17 cellular contexts compared by ENCODE assay signal in genomic region chr9:13295556-13295955, GRCh38. TPM values are rescaled to one million over a fixed set of nuclear protein-coding genes. Genes with fewer than 3 reads are reported as not detected.
"Had no signal": no experiment of that assay in that cellular context is flagged by ENCODE, and none has a peak within 500 bp of the region (broad histone marks: within the 10 kb centered on the region; RNA-seq: fewer than 3 reads in every experiment).

No MANE protein-coding gene starts in this region.

- H3K27ac Mint-ChIP-seq: activated naive CD8-positive, alpha-beta T cell; effector memory CD8-positive, alpha-beta T cell; naive thymus-derived CD4-positive, alpha-beta T cell; stimulated activated effector memory CD8-positive, alpha-beta T cell treated with anti-CD3 and anti-CD28 coated beads, Interleukin-12 subunit alpha, Interleukin-12 subunit beta, amount 100 ng/mL, for 72 hours; T-helper 2 cell treated with Interferon-gamma antibody and Interleukin-4, amounts not matched to agents 5 μg/mL and 100 μg/mL, for 36 hours had no signal

- H3K27me3 ChIP-seq: neutrophil, upper lobe of right lung had no signal

- H3K27me3 Mint-ChIP-seq: activated naive CD8-positive, alpha-beta T cell; effector memory CD8-positive, alpha-beta T cell; naive thymus-derived CD4-positive, alpha-beta T cell had no signal

- H3K4me1 ChIP-seq: upper lobe of right lung had no signal

- H3K36me3 ChIP-seq: neutrophil, thoracic aorta, upper lobe of right lung had no signal

- DNase-seq: activated CD4-positive, alpha-beta T cell treated with anti-CD3 and anti-CD28 coated beads, Interleukin-2, amount 50 U/mL, for 1 hour; activated CD8-positive, alpha-beta memory T cell treated with anti-CD3 and anti-CD28 coated beads for 24 hours; activated gamma-delta T cell treated with Interleukin-2 at 50 U/mL for 16 hours; amygdala; dermis blood vessel endothelial cell; effector memory CD8-positive, alpha-beta T cell; glutamatergic neuron; naive thymus-derived CD4-positive, alpha-beta T cell; retina; upper lobe of right lung had no signal

- H3K4me3 ChIP-seq: lung, thoracic aorta, upper lobe of right lung had no signal

- H3K4me3 Mint-ChIP-seq: activated naive CD8-positive, alpha-beta T cell; effector memory CD8-positive, alpha-beta T cell; naive thymus-derived CD4-positive, alpha-beta T cell; stimulated activated effector memory CD8-positive, alpha-beta T cell treated with anti-CD3 and anti-CD28 coated beads, Interleukin-12 subunit alpha, Interleukin-12 subunit beta, amount 100 ng/mL, for 72 hours; T-helper 2 cell treated with Interferon-gamma antibody and Interleukin-4, amounts not matched to agents 5 μg/mL and 100 μg/mL, for 36 hours had no signal

- H3K9me3 ChIP-seq: neutrophil, thoracic aorta, upper lobe of right lung had no signal

- H3K36me3 Mint-ChIP-seq: naive thymus-derived CD4-positive, alpha-beta T cell; stimulated activated effector memory CD8-positive, alpha-beta T cell treated with anti-CD3 and anti-CD28 coated beads, Interleukin-12 subunit alpha, Interleukin-12 subunit beta, amount 100 ng/mL, for 72 hours had no signal

- H3K27ac ChIP-seq: epithelial cell of prostate, neutrophil, thoracic aorta, upper lobe of right lung had no signal

- ATAC-seq: effector memory CD8-positive, alpha-beta T cell; naive thymus-derived CD4-positive, alpha-beta T cell; stimulated activated effector memory CD8-positive, alpha-beta T cell treated with anti-CD3 and anti-CD28 coated beads, Interleukin-12 subunit alpha, Interleukin-12 subunit beta, amount 100 ng/mL, for 72 hours; upper lobe of right lung had no signal

- H3K4me1 Mint-ChIP-seq: naive thymus-derived CD4-positive, alpha-beta T cell; stimulated activated effector memory CD8-positive, alpha-beta T cell treated with anti-CD3 and anti-CD28 coated beads, Interleukin-12 subunit alpha, Interleukin-12 subunit beta, amount 100 ng/mL, for 72 hours had no signal

RNA-seq across cellular contexts. Expression of gene MPDZ, which starts 16.1 kb away (rescaled TPM):
- polyA plus RNA-seq: naive thymus-derived CD4-positive, alpha-beta T cell had no signal
